In the genomic region with DNA sequence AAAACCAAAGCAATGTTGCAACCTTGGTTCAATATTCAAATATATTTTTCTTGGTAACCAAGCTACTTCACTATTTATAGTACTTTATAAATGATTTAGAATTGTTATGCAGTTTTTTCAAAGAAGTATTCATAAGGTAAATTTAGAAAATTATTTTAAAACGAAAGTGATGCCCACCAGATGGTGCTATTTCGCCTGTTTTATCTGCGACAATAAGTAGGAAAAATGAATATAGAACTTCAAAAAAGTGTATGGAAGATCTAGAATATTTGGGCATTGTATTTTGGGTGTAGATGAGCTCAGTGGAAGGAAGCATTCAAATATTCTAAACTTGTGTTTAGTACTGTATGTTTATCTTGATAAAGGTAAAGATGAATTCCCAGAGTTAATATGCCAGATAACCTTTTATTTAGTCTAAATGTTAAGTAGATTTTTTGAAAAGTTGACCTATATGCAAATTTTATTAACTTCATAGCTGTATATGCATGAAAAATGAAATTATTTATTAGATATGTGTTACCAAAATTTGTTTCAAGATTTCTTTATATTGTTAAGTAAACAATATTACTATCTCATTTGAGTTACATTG, we compare ENCODE assay signal across 8 cellular contexts.
A peak's percentile ranks its signal among the peaks of the same experiment; 100 is the strongest.
DNase-seq lines count a peak whose midpoint lies in the region; ATAC-seq and TF ChIP-seq lines count a peak whose summit lies in the region.

No MANE protein-coding gene starts in this region.

- H3K27ac ChIP-seq in DND-41 (ENCODE audit: low read length) = no peak overlapping the region

- H3K4me1 ChIP-seq in DND-41 (ENCODE audit: insufficient read depth, low read length) = no peaks in the 10 kb centered on the region

- no peak overlapping the region for H3K27ac Mint-ChIP-seq in nephron

- no peaks in the 10 kb centered on the region for H4K20me1 ChIP-seq in DND-41 (ENCODE audit: insufficient read depth, low read length)

- peaks cover 8% of the 10 kb centered on the region for H3K36me3 Mint-ChIP-seq in nephron (ENCODE audit: low read depth)

- no peaks in the 10 kb centered on the region for H3K79me2 ChIP-seq in DND-41 (ENCODE audit: insufficient read depth, low read length)

- H3K27me3 ChIP-seq in DND-41 (ENCODE audit: insufficient read depth, low read length, poor library complexity) = no peaks in the 10 kb centered on the region

- no peaks in the 10 kb centered on the region for H3K27me3 Mint-ChIP-seq in nephron (ENCODE audit: low read depth)

- H3K9me3 ChIP-seq in DND-41 (ENCODE audit: insufficient read depth, low read length, severe bottlenecking) = no peaks in the 10 kb centered on the region

- no peaks in the 10 kb centered on the region for H3K9me3 Mint-ChIP-seq in nephron

- TF ChIP-seq CTCF in DND-41 (IDR thresholded peaks at IDR 0.05; ENCODE audit: borderline replicate concordance, extremely low read depth, low read length, poor library complexity, severe bottlenecking) (peak; percentile 65), choroid plexus epithelial cell (conservative IDR thresholded peaks at IDR 0.05; ENCODE audit: low read depth, low read length) (peak; percentile 50), nephron (IDR thresholded peaks at IDR 0.05; ENCODE audit: unreplicated experiment in 3 of 3) (peak; percentile 49 to 72 (median 53))

- DNase-seq in ACHN (peak; percentile 63), DND-41 (peak; percentile 28), NCI-H2171 treated with DMSO at 0.1 percent for 48 hours (lab: John Stamatoyannopoulos, UW) (peak; percentile 45), choroid plexus epithelial cell (ENCODE audit: low read depth) (peak; percentile 81)

- no peaks in the 10 kb centered on the region for H3K4me1 Mint-ChIP-seq in nephron

- ATAC-seq in DND-41 (ENCODE audit: insufficient read depth, low read depth) (no peak), esophagus mucosa (no peak), HG03159 (IDR thresholded peaks at IDR 0.05; ENCODE audit: unreplicated experiment) (no peak), HG03432 (IDR thresholded peaks at IDR 0.05; ENCODE audit: unreplicated experiment) (no peak)

- no peak overlapping the region for H3K4me3 Mint-ChIP-seq in nephron

- H3K9ac ChIP-seq in DND-41 (ENCODE audit: low read depth, low read length) = no peak overlapping the region

- H3K36me3 ChIP-seq in DND-41 (ENCODE audit: insufficient read depth, low read length) = peaks cover 13% of the 10 kb centered on the region; the same call in 1 of the 2 replicates

- no peak overlapping the region for H3K4me2 ChIP-seq in DND-41 (ENCODE audit: insufficient read depth, low read length)

- in situ Hi-C loops in ACHN (cut with HindIII; ENCODE audit: low pct_ligation_motif_present, low pct_unique_long_range_greater_than_20kb, low sequenced_read_pairs) = no loop called here

- H2AFZ ChIP-seq in DND-41 (ENCODE audit: low read depth, low read length) = no peak overlapping the region

- H3K4me3 ChIP-seq in DND-41 (ENCODE audit: low read depth in 1 of 2, low read length in 2 of 2) = no peak overlapping the region
- no peak overlapping the region for H3K4me3 ChIP-seq in choroid plexus epithelial cell (ENCODE audit: low read depth, low read length)

Comparison
In these comparisons a context has a peak if more than half of its experiments do, and no peak if none do; other contexts are left out.
1. DNase-seq: peak in every context shown above with its lines; median percentile 81 in choroid plexus epithelial cell; 63 in ACHN; 45 in NCI-H2171 treated with DMSO at 0.1 percent for 48 hours; 28 in DND-41.